1 cellular context compared by ENCODE assay signal in the genomic region with DNA sequence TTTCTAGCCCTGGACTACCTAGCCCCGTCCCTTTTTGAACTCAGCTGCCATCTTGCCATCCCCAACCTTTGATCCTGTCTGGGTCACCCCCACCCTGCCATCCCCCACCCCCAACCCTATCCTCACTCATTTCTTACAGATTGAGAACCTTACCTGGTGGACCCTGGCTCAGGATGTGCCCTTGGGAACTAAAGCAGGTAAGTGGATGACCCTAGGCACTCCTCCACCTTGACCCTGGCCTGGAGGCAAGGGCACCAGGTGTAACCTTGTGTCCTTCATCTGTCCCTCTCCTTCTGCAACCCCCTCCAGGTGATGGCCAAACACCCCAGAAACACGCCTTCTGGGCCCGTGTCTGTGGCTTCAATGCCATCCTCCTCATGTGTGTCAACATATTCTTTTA.
TF ChIP-seq lines count a peak whose summit lies in the region.

No MANE protein-coding gene starts in this region.

TF ChIP-seq in HepG2, 621 proteins besides CTCF, POLR2A, EP300 and RAD21:
- TF ChIP-seq ZNF562 (CRISPR knock-in tag; IDR thresholded peaks at IDR 0.05; ENCODE audit: borderline replicate concordance) (no peak), IKZF1 (IDR thresholded peaks at IDR 0.05) (no peak)
TF ChIP-seq in HepG2: peak in this region for 0.
